ENCODE assay signal across 9 cellular contexts in genomic region chr20:33169176-33169794, GRCh38. TPM values are rescaled to one million over a fixed set of nuclear protein-coding genes. Genes with fewer than 3 reads are reported as not detected.
DNase-seq lines count a peak whose midpoint lies in the region; ATAC-seq and TF ChIP-seq lines count a peak whose summit lies in the region.
"Had no signal": no experiment of that assay in that cellular context is flagged by ENCODE, and none has a peak within 500 bp of the region (broad histone marks: within the 10 kb centered on the region; RNA-seq: fewer than 3 reads in every experiment).

No MANE protein-coding gene starts in this region.

- intact Hi-C loops in spleen (cut with DNase I; ENCODE audit: low total_unique reads): no loop called here

- H3K27ac ChIP-seq in H9 (ENCODE audit: insufficient read length, low read depth, low read length) (no peak overlapping the region), spleen (no peak overlapping the region)

- no peak overlapping the region for H4K91ac ChIP-seq in H9 (ENCODE audit: insufficient read length, low read depth, low read length)

- H3K4me1 Mint-ChIP-seq in H9 (no peaks in the 10 kb centered on the region), nephron (no peaks in the 10 kb centered on the region)
- H3K4me1 Mint-ChIP-seq in activated naive CD4-positive, alpha-beta T cell treated with anti-CD3 and anti-CD28 coated beads, Interleukin-2, amount 10 ng/mL, durations not matched to agents 7 days and 5 days: no peaks in the 10 kb centered on the region
- no peaks in the 10 kb centered on the region for H3K4me1 Mint-ChIP-seq in effector memory CD8-positive, alpha-beta T cell (ENCODE audit: low read depth in 2 of 2)
- H3K4me1 Mint-ChIP-seq: activated naive CD8-positive, alpha-beta T cell treated with anti-CD3 and anti-CD28 coated beads, Interleukin-2, amount 10 ng/mL, durations not matched to agents 7 days and 5 days had no signal

- no peak overlapping the region for H3K4me2 ChIP-seq in H9 (ENCODE audit: insufficient read depth, insufficient read length, low read length)

- H3K79me2 ChIP-seq in H9 (ENCODE audit: insufficient read depth, low read length): no peaks in the 10 kb centered on the region

- H3K9me3 Mint-ChIP-seq in H9: peaks cover 27 to 32% of the 10 kb centered on the region in 2 experiments
- H3K9me3 Mint-ChIP-seq in activated naive CD4-positive, alpha-beta T cell treated with anti-CD3 and anti-CD28 coated beads, Interleukin-2, amount 10 ng/mL, durations not matched to agents 7 days and 5 days: peaks cover 14% of the 10 kb centered on the region
- H3K9me3 Mint-ChIP-seq in nephron: peaks cover 15% of the 10 kb centered on the region
- H3K9me3 Mint-ChIP-seq in effector memory CD8-positive, alpha-beta T cell: no peaks in the 10 kb centered on the region

- H3T11ph ChIP-seq in H9 (ENCODE audit: low read length): no peak overlapping the region

- H3K4me1 ChIP-seq in H9 (ENCODE audit: insufficient read depth, low read length) (no peaks in the 10 kb centered on the region), spleen (no peaks in the 10 kb centered on the region)

- no peak overlapping the region for H3K4me3 Mint-ChIP-seq in H9
- H3K4me3 Mint-ChIP-seq in activated naive CD4-positive, alpha-beta T cell treated with anti-CD3 and anti-CD28 coated beads, Interleukin-2, amount 10 ng/mL, durations not matched to agents 7 days and 5 days: no peak overlapping the region
- H3K4me3 Mint-ChIP-seq in nephron: no peak overlapping the region
- H3K4me3 Mint-ChIP-seq in effector memory CD8-positive, alpha-beta T cell: no peak overlapping the region
- H3K4me3 Mint-ChIP-seq: activated naive CD8-positive, alpha-beta T cell treated with anti-CD3 and anti-CD28 coated beads, Interleukin-2, amount 10 ng/mL, durations not matched to agents 7 days and 5 days had no signal

- no peaks in the 10 kb centered on the region for H3K23me2 ChIP-seq in H9 (ENCODE audit: insufficient read length, low read depth, low read length, poor library complexity, severe bottlenecking)

- DNase-seq in CD1c-positive myeloid dendritic cell (ENCODE audit: extremely low spot score) (peak; percentile 32), H9 (no peak), spleen (no peak), NCI-H2081 treated with DMSO at 0.1 percent for 48 hours (lab: John Stamatoyannopoulos, UW) (no peak), MV-4-11 (lab: John Stamatoyannopoulos, UW) (no peak)
- DNase-seq in activated naive CD4-positive, alpha-beta T cell treated with anti-CD3 and anti-CD28 coated beads, Interleukin-2, amount 10 ng/mL, durations not matched to agents 7 days and 5 days: peak; percentile 33
- no peak for DNase-seq in effector memory CD8-positive, alpha-beta T cell
- DNase-seq: activated naive CD8-positive, alpha-beta T cell treated with anti-CD3 and anti-CD28 coated beads, Interleukin-2, amount 10 ng/mL, durations not matched to agents 7 days and 5 days had no signal

- no peak overlapping the region for H2AFZ ChIP-seq in H9 (ENCODE audit: low read length)

- H2BK5ac ChIP-seq in H9 (ENCODE audit: insufficient read length, low read length): no peak overlapping the region

- CTCF ChIA-PET in activated naive CD4-positive, alpha-beta T cell treated with anti-CD3 and anti-CD28 coated beads, Interleukin-2, amount 10 ng/mL, durations not matched to agents 7 days and 5 days (lab: Charles Lee): no interaction called here

- no peak overlapping the region for H3K4me3 ChIP-seq in spleen

- no peaks in the 10 kb centered on the region for H3K36me3 ChIP-seq in spleen

- H4K20me1 ChIP-seq in H9 (ENCODE audit: control insufficient read depth, insufficient read depth, insufficient read length): no peaks in the 10 kb centered on the region

- peaks cover 11% of the 10 kb centered on the region for H3K27me3 Mint-ChIP-seq in H9 (ENCODE audit: low read depth)
- peaks cover 7% of the 10 kb centered on the region for H3K27me3 Mint-ChIP-seq in activated naive CD4-positive, alpha-beta T cell treated with anti-CD3 and anti-CD28 coated beads, Interleukin-2, amount 10 ng/mL, durations not matched to agents 7 days and 5 days
- peaks cover 13% of the 10 kb centered on the region for H3K27me3 Mint-ChIP-seq in nephron (ENCODE audit: low read depth)
- H3K27me3 Mint-ChIP-seq in effector memory CD8-positive, alpha-beta T cell: peaks cover 37 to 67% of the 10 kb centered on the region in 2 donors

- WGBS in H9 (ENCODE audit: extremely low coverage, insufficient read length, low lambda C conversion rate): no CpG with 5 or more reads among the region's 8 CpGs
- WGBS in spleen, 5 donors: 52 to 61% (median 56%) methylated on average over 8 of the region's 8 CpGs

- no peak overlapping the region for H3K18ac ChIP-seq in H9 (ENCODE audit: insufficient read length, low read depth, low read length)

- H4K5ac ChIP-seq in H9 (ENCODE audit: insufficient read length, low read depth, low read length): no peak overlapping the region

- H3K36me3 Mint-ChIP-seq in H9 (ENCODE audit: insufficient read depth in 1 of 3, low read depth in 3 of 3) (peaks cover 1 to 8% (median 7%) of the 10 kb centered on the region in 3 experiments; a peak in 5 of 7 replicates), nephron (ENCODE audit: low read depth) (no peaks in the 10 kb centered on the region)
- no peaks in the 10 kb centered on the region for H3K36me3 Mint-ChIP-seq in activated naive CD4-positive, alpha-beta T cell treated with anti-CD3 and anti-CD28 coated beads, Interleukin-2, amount 10 ng/mL, durations not matched to agents 7 days and 5 days
- H3K36me3 Mint-ChIP-seq in effector memory CD8-positive, alpha-beta T cell (ENCODE audit: insufficient read depth): no peaks in the 10 kb centered on the region
- H3K36me3 Mint-ChIP-seq: activated naive CD8-positive, alpha-beta T cell treated with anti-CD3 and anti-CD28 coated beads, Interleukin-2, amount 10 ng/mL, durations not matched to agents 7 days and 5 days had no signal

- no peak overlapping the region for H2BK20ac ChIP-seq in H9 (ENCODE audit: low read depth, low read length, poor library complexity, severe bottlenecking)

- no peaks in the 10 kb centered on the region for H3K79me1 ChIP-seq in H9 (ENCODE audit: insufficient read depth, low read depth, low read length, poor library complexity, severe bottlenecking)

- no peaks in the 10 kb centered on the region for H3K27me3 ChIP-seq in H9 (ENCODE audit: insufficient read depth, low read length)
- peaks cover 0 to 22% (median 0%) of the 10 kb centered on the region in 7 donors for H3K27me3 ChIP-seq in spleen (replicated peaks in 1 of 7)

- no peak overlapping the region for H2AK5ac ChIP-seq in H9 (ENCODE audit: insufficient read length, low read length)

- H3K56ac ChIP-seq in H9 (ENCODE audit: insufficient read length, low read depth, low read length): no peak overlapping the region

- ATAC-seq in effector memory CD8-positive, alpha-beta T cell (replicated peaks): no peak

- H3K27ac Mint-ChIP-seq in H9 (no peak overlapping the region), nephron (no peak overlapping the region)
- H3K27ac Mint-ChIP-seq in activated naive CD4-positive, alpha-beta T cell treated with anti-CD3 and anti-CD28 coated beads, Interleukin-2, amount 10 ng/mL, durations not matched to agents 7 days and 5 days: no peak overlapping the region
- no peak overlapping the region for H3K27ac Mint-ChIP-seq in effector memory CD8-positive, alpha-beta T cell
- H3K27ac Mint-ChIP-seq: activated naive CD8-positive, alpha-beta T cell treated with anti-CD3 and anti-CD28 coated beads, Interleukin-2, amount 10 ng/mL, durations not matched to agents 7 days and 5 days had no signal

- no peak overlapping the region for H3K23ac ChIP-seq in H9 (ENCODE audit: insufficient read length, low read depth, low read length)

- H2BK15ac ChIP-seq in H9 (ENCODE audit: low read depth, low read length): no peak overlapping the region

- no peak overlapping the region for H2BK120ac ChIP-seq in H9 (ENCODE audit: low read depth, low read length, poor library complexity, severe bottlenecking)

- H3K9me3 ChIP-seq in H9 (ENCODE audit: control insufficient read depth, low read depth, low read length) (no peaks in the 10 kb centered on the region), spleen (peaks cover 2 to 31% (median 25%) of the 10 kb centered on the region in 8 donors)

- H4K8ac ChIP-seq in H9 (replicated peaks; ENCODE audit: insufficient read length, low read depth, low read length): no peak overlapping the region

- peak; percentile 91 for TF ChIP-seq CTCF in H9 (conservative IDR thresholded peaks at IDR 0.05)
- TF ChIP-seq CTCF in nephron (IDR thresholded peaks at IDR 0.05; ENCODE audit: unreplicated experiment in 3 of 3): peak; percentile 15 to 26 (median 17)
- peak in 5 of 11 experiments; percentile 34 to 47 (median 36) for TF ChIP-seq CTCF in spleen (IDR thresholded peaks at IDR 0.05 in 8 of 11, conservative IDR thresholded peaks at IDR 0.05 in 3 of 11)

- no peak overlapping the region for H3K4ac ChIP-seq in H9 (ENCODE audit: low read depth, low read length)

- H3K14ac ChIP-seq in H9 (ENCODE audit: insufficient read depth, low read length): no peak overlapping the region

- H2BK12ac ChIP-seq in H9 (ENCODE audit: insufficient read length, low read depth, low read length): no peak overlapping the region

- TF ChIP-seq POLR2A in spleen (IDR thresholded peaks at IDR 0.05): no peak

- H3K9ac ChIP-seq in H9 (ENCODE audit: extremely low read depth, insufficient read length, low read length): no peak overlapping the region

RNA-seq across cellular contexts. Expression of gene BPIFA2, which starts 1.3 kb away (rescaled TPM):
- total RNA-seq in H9 (2021) (not detected in 2 replicates), spleen (not detected)
- polyA plus RNA-seq in spleen: not detected
- total RNA-seq: activated naive CD8-positive, alpha-beta T cell treated with anti-CD3 and anti-CD28 coated beads, Interleukin-2, amount 10 ng/mL, durations not matched to agents 7 days and 5 days had no signal

RNA-seq across cellular contexts. Expression of gene BPIFA3, which starts 47.9 kb away (rescaled TPM):
- total RNA-seq in H9 (2021) (not detected in 2 replicates), spleen (not detected)
- polyA plus RNA-seq in spleen: not detected
- total RNA-seq: activated naive CD8-positive, alpha-beta T cell treated with anti-CD3 and anti-CD28 coated beads, Interleukin-2, amount 10 ng/mL, durations not matched to agents 7 days and 5 days had no signal

Comparison
In these comparisons a context has a peak if more than half of its experiments do, and no peak if none do; other contexts are left out.
1. DNase-seq: peak in CD1c-positive myeloid dendritic cell (single experiment) and activated naive CD4-positive, alpha-beta T cell treated with anti-CD3 and anti-CD28 coated beads, Interleukin-2, amount 10 ng/mL, durations not matched to agents 7 days and 5 days (single experiment); none in H9 (single experiment), spleen (single experiment), NCI-H2081 treated with DMSO at 0.1 percent for 48 hours (single experiment), effector memory CD8-positive, alpha-beta T cell (0 of 3) and MV-4-11 (single experiment).